In the genomic region with DNA sequence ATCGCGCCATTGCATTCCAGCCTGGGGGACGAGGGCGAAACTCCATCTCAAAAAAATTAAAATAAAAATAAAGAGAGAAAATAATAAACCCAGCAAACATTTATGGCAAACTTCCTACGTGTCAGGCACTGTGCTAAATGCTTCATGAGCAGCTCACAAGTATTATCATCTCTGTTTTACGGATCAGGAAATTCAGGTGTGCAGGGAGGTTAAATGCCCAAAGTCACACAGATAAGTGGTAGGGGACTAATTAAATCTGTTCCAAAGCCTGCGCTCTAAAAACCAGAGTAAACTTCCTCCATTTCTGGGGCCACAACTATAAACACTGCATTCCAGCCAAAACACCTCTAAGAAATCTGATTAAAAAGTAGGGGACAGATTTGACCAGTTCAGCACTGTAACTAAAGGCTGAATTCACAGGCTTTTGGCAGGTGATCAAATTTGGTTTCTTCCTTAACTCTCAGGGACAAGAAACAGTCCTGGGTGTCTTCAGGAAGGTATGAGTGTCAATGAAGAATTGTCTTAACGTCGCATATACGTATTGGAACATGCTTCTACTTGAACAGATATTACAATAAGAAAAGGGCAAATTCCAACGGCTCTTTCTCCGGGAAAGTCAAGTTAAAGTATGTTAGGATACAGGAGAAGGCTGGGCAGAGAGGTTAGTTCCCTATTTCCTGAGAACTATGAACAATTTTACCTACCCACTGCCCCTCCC, we compare ENCODE assay signal across 1 cellular context.
A peak's percentile ranks its signal among the peaks of the same experiment; 100 is the strongest.
TF ChIP-seq lines count a peak whose summit lies in the region.

No MANE protein-coding gene starts in this region.

TF ChIP-seq in HEK293, 187 proteins besides CTCF, POLR2A, EP300 and RAD21 (continued from another document):
- TF ChIP-seq PRDM10 (tag by site-specific recombination; IDR thresholded peaks at IDR 0.05): peak; percentile 95
- TF ChIP-seq ZNF600 (tag by site-specific recombination; IDR thresholded peaks at IDR 0.05): peak; percentile 61
- no peak for TF ChIP-seq ZNF585B (tag by site-specific recombination; IDR thresholded peaks at IDR 0.05)
- 0 out of 2 replicates have a peak, but pooled peaks have one; percentile 12 for TF ChIP-seq ZNF37A (tag by site-specific recombination; IDR thresholded peaks at IDR 0.05)
